17 cellular contexts compared by ENCODE assay signal in genomic region chr18:43484710-43485109, GRCh38.
DNase-seq lines count a peak whose midpoint lies in the region; ATAC-seq, FAIRE-seq and TF ChIP-seq lines count a peak whose summit lies in the region.
"Had no signal": no experiment of that assay in that cellular context is flagged by ENCODE, and none has a peak within 500 bp of the region (broad histone marks: within the 10 kb centered on the region; RNA-seq: fewer than 3 reads in every experiment).

No MANE protein-coding gene starts in this region.

- DNase-seq in MCF 10A (ENCODE audit: unreplicated experiment), result peak; percentile 17
- no peak for DNase-seq in breast epithelium (ENCODE audit: low spot score in 2 of 2)
- DNase-seq in K562 (ENCODE audit: extremely low read depth in 1 of 4, low spot score in 3 of 4), result no peak
- DNase-seq in HepG2 (ENCODE audit: low spot score), result peak; percentile 5
- DNase-seq in SW 1271 (lab: John Stamatoyannopoulos, UW), result no peak
- no peak for DNase-seq in iPS-NIHi11 (ENCODE audit: low spot score)
- no peak for DNase-seq in HFFc6
- no peak for DNase-seq in sigmoid colon
- DNase-seq: C1 segment of cervical spinal cord, DMS79 treated with DMSO at 0.1 percent for 48 hours, GF-D8, NCI-H146, NCI-H2081 treated with DMSO at 0.1 percent for 48 hours, NCI-H226, NCI-H69 had no signal

- TF ChIP-seq RAD21 in K562 (CRISPR knock-in tag; conservative IDR thresholded peaks at IDR 0.05 in 1 of 2, IDR thresholded peaks at IDR 0.05 in 1 of 2) (no peak), HepG2 (CRISPR knock-in tag; IDR thresholded peaks at IDR 0.05) (no peak)

- no peaks in the 10 kb centered on the region for H3K9me1 ChIP-seq in K562 (ENCODE audit: control insufficient read depth, insufficient read depth, low read length)

- BruUV-seq in MCF 10A (replicated peaks; lab: Mats Ljungman, UMichigan) (no TSS peak), K562 (replicated peaks; lab: Mats Ljungman, UMichigan) (no TSS peak), HepG2 (replicated peaks; lab: Mats Ljungman, UMichigan) (no TSS peak)

- H3K9me3 Mint-ChIP-seq in MCF 10A (ENCODE audit: unreplicated experiment), result no peaks in the 10 kb centered on the region
- peaks cover 30% of the 10 kb centered on the region for H3K9me3 Mint-ChIP-seq in HFFc6

- ATAC-seq in K562, result no peak
- ATAC-seq in HepG2, result no peak
- ATAC-seq: Panc1 had no signal

- WGBS in K562 (ENCODE audit: insufficient coverage, low coverage, missing lambda C conversion rate), result 9% methylated on average over 1 of the region's 1 CpG
- 6% methylated on average over 1 of the region's 1 CpG for WGBS in HepG2 (ENCODE audit: low lambda C conversion rate)
- whole genome bisulfite sequencing in sigmoid colon, 2 donors, result 68 to 88% methylated on average over 1 of the region's 1 CpG

- no peaks in the 10 kb centered on the region for H3K4me1 Mint-ChIP-seq in MCF 10A (ENCODE audit: insufficient read depth, unreplicated experiment)
- H3K4me1 Mint-ChIP-seq in HFFc6 (ENCODE audit: low read depth), result no peaks in the 10 kb centered on the region

- H3K4me2 ChIP-seq in K562 (ENCODE audit: insufficient read depth, low read length), result no peak overlapping the region
- H3K4me2 ChIP-seq in HepG2 (ENCODE audit: low read depth, low read length), result no peak overlapping the region

- CTCF ChIA-PET in MCF 10A (lab: Yijun Ruan, JAX) (interaction anchor here (0.5 kb wide), 1 partner anchor 96 kb away, joined by 3 read pairs; no protein-coding TSS in a partner anchor), K562 (lab: Yijun Ruan, JAX; ENCODE audit: low intra/inter-chr PET ratio) (no interaction called here), HepG2 (lab: Yijun Ruan, JAX; ENCODE audit: low intra/inter-chr PET ratio, low total read pairs) (no interaction called here)

- H3K4me3 Mint-ChIP-seq in MCF 10A (ENCODE audit: unreplicated experiment), result no peak overlapping the region
- no peak overlapping the region for H3K4me3 Mint-ChIP-seq in HFFc6

- H3K4me1 ChIP-seq in breast epithelium (no peaks in the 10 kb centered on the region), K562 (replicated peaks in 1 of 2; ENCODE audit: control insufficient read depth in 2 of 2, insufficient read depth in 2 of 2, low read length in 2 of 2) (no peaks in the 10 kb centered on the region), HepG2 (ENCODE audit: insufficient read depth, low read length) (peaks cover 7% of the 10 kb centered on the region; the same call in 1 of the 2 replicates), sigmoid colon (no peaks in the 10 kb centered on the region)

- H3K36me3 ChIP-seq in breast epithelium (no peaks in the 10 kb centered on the region), K562 (ENCODE audit: control insufficient read depth, insufficient read depth, low read length) (no peaks in the 10 kb centered on the region), HepG2 (replicated peaks in 1 of 2; ENCODE audit: control insufficient read depth in 1 of 2, insufficient read depth in 2 of 2, low read length in 2 of 2) (no peaks in the 10 kb centered on the region), sigmoid colon (no peaks in the 10 kb centered on the region)

- no peak overlapping the region for H3K27ac ChIP-seq in breast epithelium
- no peak overlapping the region for H3K27ac ChIP-seq in K562 (ENCODE audit: extremely low read depth, low read depth, low read length)
- no peak overlapping the region for H3K27ac ChIP-seq in HepG2 (ENCODE audit: extremely low read length, insufficient read depth, low read length)
- no peak overlapping the region for H3K27ac ChIP-seq in sigmoid colon

- no peak for FAIRE-seq in K562 (lab: Jason Lieb, UNC)
- FAIRE-seq in HepG2 (lab: Jason Lieb, UNC), result no peak
- FAIRE-seq: H54 had no signal

- H3K9ac ChIP-seq in K562 (ENCODE audit: insufficient read depth in 1 of 2, low read depth in 2 of 2, low read length in 2 of 2), result no peak overlapping the region
- H3K9ac ChIP-seq in HepG2 (ENCODE audit: insufficient read depth, low read depth, low read length), result no peak overlapping the region

- intact Hi-C loops in MCF 10A (cut with micrococcal nuclease), result no loop called here
- intact Hi-C loops in breast epithelium (cut with DNase I; ENCODE audit: low total_unique reads), result no loop called here
- intact Hi-C loops in K562 (cut with micrococcal nuclease), result no loop called here
- intact Hi-C loops in HepG2 (cut with micrococcal nuclease; ENCODE audit: unreplicated experiment), result no loop called here
- intact Hi-C loops in sigmoid colon (cut with DNase I), result no loop called here

- H3K4me3 ChIP-seq in breast epithelium (no peak overlapping the region), K562 (no peak overlapping the region), HepG2 (replicated peaks in 1 of 3; ENCODE audit: insufficient read depth in 1 of 3, low read depth in 2 of 3, low read length in 3 of 3) (no peak overlapping the region), sigmoid colon (no peak overlapping the region)

- TF ChIP-seq EP300 in K562 (IDR thresholded peaks at IDR 0.05; ENCODE audit: low read length), result no peak
- no peak for TF ChIP-seq EP300 in HepG2 (IDR thresholded peaks at IDR 0.05; ENCODE audit: low read depth in 2 of 2, low read length in 2 of 2)
- TF ChIP-seq EP300 in HepG2 (CRISPR knock-in tag; IDR thresholded peaks at IDR 0.05; ENCODE audit: borderline replicate concordance), result no peak
- no peak for TF ChIP-seq EP300 in sigmoid colon (IDR thresholded peaks at IDR 0.05)

- H3K27me3 ChIP-seq in breast epithelium (no peaks in the 10 kb centered on the region), K562 (ENCODE audit: control insufficient read depth in 2 of 2, insufficient read depth in 2 of 2, low read length in 2 of 2) (no peaks in the 10 kb centered on the region), HepG2 (ENCODE audit: control insufficient read depth in 1 of 2, insufficient read depth in 2 of 2, low read length in 2 of 2) (no peaks in the 10 kb centered on the region; a peak in 1 of 5 replicates), sigmoid colon (no peaks in the 10 kb centered on the region)

- H3K79me2 ChIP-seq in K562 (ENCODE audit: control insufficient read depth, insufficient read depth, low read length) (no peaks in the 10 kb centered on the region), HepG2 (ENCODE audit: insufficient read depth, low read length) (no peaks in the 10 kb centered on the region)

- H2AFZ ChIP-seq in K562 (ENCODE audit: low read depth, low read length) (no peak overlapping the region), HepG2 (ENCODE audit: low read length) (no peak overlapping the region)

- H3K36me3 Mint-ChIP-seq in MCF 10A (ENCODE audit: insufficient read depth, unreplicated experiment) (no peaks in the 10 kb centered on the region), HFFc6 (ENCODE audit: low read depth) (no peaks in the 10 kb centered on the region)

- POLR2A ChIA-PET in MCF 10A (lab: Yijun Ruan, JAX) (no interaction called here), K562 (lab: Yijun Ruan, JAX) (interaction anchor here (0.7 kb wide), 1 partner anchor 1713 kb away, joined by 3 read pairs; no protein-coding TSS in a partner anchor), HepG2 (lab: Yijun Ruan, JAX) (no interaction called here)

- no peak for TF ChIP-seq POLR2A in breast epithelium (IDR thresholded peaks at IDR 0.05)
- TF ChIP-seq POLR2A in K562 (conservative IDR thresholded peaks at IDR 0.05), result no peak
- no peak for TF ChIP-seq POLR2A in HepG2 (IDR thresholded peaks at IDR 0.05; ENCODE audit: insufficient read depth in 1 of 2, low read depth in 2 of 2, low read length in 2 of 2)
- TF ChIP-seq POLR2A in sigmoid colon (IDR thresholded peaks at IDR 0.05), result no peak

- TF ChIP-seq CTCF in MCF 10A (IDR thresholded peaks at IDR 0.05; ENCODE audit: unreplicated experiment) (no peak), breast epithelium (IDR thresholded peaks at IDR 0.05) (no peak), K562 (IDR thresholded peaks at IDR 0.05 in 2 of 3, conservative IDR thresholded peaks at IDR 0.05 in 1 of 3; ENCODE audit: insufficient read depth in 2 of 3, low read depth in 1 of 3, low read length in 3 of 3) (no peak), HepG2 (CRISPR knock-in tag; IDR thresholded peaks at IDR 0.05) (no peak), HFFc6 (IDR thresholded peaks at IDR 0.05) (no peak), sigmoid colon (IDR thresholded peaks at IDR 0.05) (no peak)

- H4K20me1 ChIP-seq in K562 (replicated peaks; ENCODE audit: control insufficient read depth, insufficient read depth, low read length) (no peaks in the 10 kb centered on the region), HepG2 (ENCODE audit: insufficient read depth, low read length) (no peaks in the 10 kb centered on the region)

- H3K27me3 Mint-ChIP-seq in MCF 10A (ENCODE audit: insufficient read depth, unreplicated experiment) (peaks cover 10% of the 10 kb centered on the region), HFFc6 (ENCODE audit: insufficient read depth) (no peaks in the 10 kb centered on the region)

- H3K9me3 ChIP-seq in breast epithelium (peaks cover 0 to 17% of the 10 kb centered on the region in 2 donors), K562 (replicated peaks; ENCODE audit: control insufficient read depth, insufficient read depth, low read depth, low read length) (no peaks in the 10 kb centered on the region), HepG2 (ENCODE audit: low read length) (peaks cover 34% of the 10 kb centered on the region), sigmoid colon (peaks cover 0 to 6% (median 0%) of the 10 kb centered on the region in 4 donors)

- H3K27ac Mint-ChIP-seq in MCF 10A (ENCODE audit: low read depth, unreplicated experiment), result no peak overlapping the region
- H3K27ac Mint-ChIP-seq in HFFc6, result no peak overlapping the region

- in situ Hi-C loops in K562 (cut with MboI), result no loop called here
- in situ Hi-C loops in HepG2 (cut with HindIII; ENCODE audit: extremely low pct_ligation_motif_present, low pct_unique_long_range_greater_than_20kb), result no loop called here

TF ChIP-seq in K562, 482 proteins besides CTCF, POLR2A, EP300 and RAD21 (continues in another document):
- TF ChIP-seq NFE2 (IDR thresholded peaks at IDR 0.05; ENCODE audit: low read depth) (0 out of 2 replicates have a peak, but pooled peaks have one; percentile 14), PTTG1 (tag; IDR thresholded peaks at IDR 0.05; ENCODE audit: low read depth) (no peak), MAFF (IDR thresholded peaks at IDR 0.05; ENCODE audit: low read length) (0 out of 2 replicates have a peak, but pooled peaks have one; percentile 7)

Comparison
In these comparisons a context has a peak if more than half of its experiments do, and no peak if none do; other contexts are left out.
1. DNase-seq: peak in MCF 10A (single experiment) and HepG2 (single experiment); none in breast epithelium (0 of 2), K562 (0 of 4), SW 1271 (0 of 2), iPS-NIHi11 (single experiment), HFFc6 (single experiment) and sigmoid colon (single experiment).